In genomic region chr6:155517282-155517681, GRCh38 we compare ENCODE assay signal across 22 cellular contexts.
"Had no signal": no experiment of that assay in that cellular context is flagged by ENCODE, and none has a peak within 500 bp of the region (broad histone marks: within the 10 kb centered on the region; RNA-seq: fewer than 3 reads in every experiment).

No MANE protein-coding gene starts in this region.

- FAIRE-seq: endothelial cell of umbilical vein had no signal

- H3K4me1 ChIP-seq: gastrocnemius medialis, right lobe of liver, testis, vagina had no signal

- H3K27me3 ChIP-seq: brain microvascular endothelial cell, esophagus muscularis mucosa, gastrocnemius medialis, right lobe of liver, testis, vagina had no signal

- DNase-seq: activated B cell treated with CpG ODN at 0.5 μM for 24 hours; activated CD4-positive, alpha-beta T cell treated with anti-CD3 and anti-CD28 coated beads for 36 hours; activated CD4-positive, alpha-beta T cell treated with anti-CD3 and anti-CD28 coated beads, Interleukin-2, amount 50 U/mL, for 4 hours; activated effector memory CD4-positive, alpha-beta T cell treated with Interleukin-2 at 50 U/mL for 16 hours; activated naive CD4-positive, alpha-beta T cell treated with anti-CD3 and anti-CD28 coated beads, Interleukin-2, amount 10 ng/mL, durations not matched to agents 7 days and 5 days; activated naive CD8-positive, alpha-beta T cell treated with anti-CD3 and anti-CD28 coated beads, Interleukin-2, amount 50 U/mL, for 24 hours; activated T-cell treated with anti-CD3 and anti-CD28 coated beads, Interleukin-2, amount 50 U/mL, for 72 hours; brain microvascular endothelial cell; caudate nucleus; effector memory CD4-positive, alpha-beta T cell; gastrocnemius medialis; hippocampal formation; naive thymus-derived CD4-positive, alpha-beta T cell; occipital lobe; right lobe of liver; stimulated activated naive B cell treated with anti-CD40 and anti-IgM and Interleukin-4, amounts not matched to agents 10 μg/mL and 1 μg/mL and 100 μg/mL, for 72 hours; T1000; testis had no signal

- H3K36me3 ChIP-seq: brain microvascular endothelial cell, esophagus muscularis mucosa, gastrocnemius medialis, right lobe of liver, vagina had no signal

- ATAC-seq: activated CD4-positive, alpha-beta T cell treated with anti-CD3 and anti-CD28 coated beads for 36 hours; activated naive CD8-positive, alpha-beta T cell treated with anti-CD3 and anti-CD28 coated beads, Interleukin-2, amount 50 U/mL, for 24 hours; activated T-cell treated with anti-CD3 and anti-CD28 coated beads, Interleukin-2, amount 50 U/mL, for 72 hours; gastrocnemius medialis; naive thymus-derived CD4-positive, alpha-beta T cell; right lobe of liver; stimulated activated naive B cell treated with anti-CD40 and anti-IgM and Interleukin-4, amounts not matched to agents 10 μg/mL and 1 μg/mL and 100 μg/mL, for 72 hours had no signal

- H3K4me3 ChIP-seq: esophagus muscularis mucosa, gastrocnemius medialis, right lobe of liver, testis, vagina had no signal

- H3K9me3 ChIP-seq: esophagus muscularis mucosa, gastrocnemius medialis, right lobe of liver, testis, vagina had no signal

- H3K27ac ChIP-seq: brain microvascular endothelial cell, esophagus muscularis mucosa, gastrocnemius medialis, right lobe of liver, skin epidermis, testis, vagina had no signal
